Comparison of ENCODE assay signal across 8 cellular contexts in genomic region chr5:171418316-171418981, GRCh38. TPM values are rescaled to one million over a fixed set of nuclear protein-coding genes. Genes with fewer than 3 reads are reported as not detected.
DNase-seq lines count a peak whose midpoint lies in the region; ATAC-seq, FAIRE-seq and TF ChIP-seq lines count a peak whose summit lies in the region.

No MANE protein-coding gene starts in this region.

- H3K9me3 ChIP-seq in adrenal gland (replicated peaks in 1 of 3): no peaks in the 10 kb centered on the region
- H3K9me3 ChIP-seq in heart right ventricle: no peaks in the 10 kb centered on the region
- no peaks in the 10 kb centered on the region for H3K9me3 ChIP-seq in pancreas

- intact Hi-C loops in adrenal gland (cut with DNase I) (no loop called here), heart right ventricle (cut with DNase I) (loop anchor here (2.0 to 10.0 kb wide), 15 partner anchors 64 to 1026 kb away; no protein-coding TSS in a partner anchor), pancreas (cut with DNase I) (loop anchor here in 1 of 3 donors (5.0 kb wide), 1 partner anchor 489 kb away; no protein-coding TSS in a partner anchor)

- H3K36me3 ChIP-seq in adrenal gland (replicated peaks in 1 of 2) (no peaks in the 10 kb centered on the region), heart right ventricle (peaks cover 0 to 13% (median 0%) of the 10 kb centered on the region in 9 donors), pancreas (no peaks in the 10 kb centered on the region)

- TF ChIP-seq CTCF in adrenal gland (IDR thresholded peaks at IDR 0.05): peak; percentile 78 to 96 (median 90)
- TF ChIP-seq CTCF in heart right ventricle (IDR thresholded peaks at IDR 0.05): peak; percentile 84 to 98 (median 95)
- TF ChIP-seq CTCF in pancreas (IDR thresholded peaks at IDR 0.05): peak; percentile 83 to 94 (median 90)

- H3K27me3 ChIP-seq in adrenal gland: peaks cover 18% of the 10 kb centered on the region
- H3K27me3 ChIP-seq in heart right ventricle: peaks cover 0 to 35% (median 0%) of the 10 kb centered on the region in 7 donors
- no peaks in the 10 kb centered on the region for H3K27me3 ChIP-seq in pancreas

- peak; percentile 65 for ATAC-seq in GM21515 (IDR thresholded peaks at IDR 0.05; ENCODE audit: unreplicated experiment)
- peak; percentile 78 to 90 (median 86) for ATAC-seq in heart right ventricle
- ATAC-seq in pancreas: peak; percentile 85 to 95 (median 90)

- DNase-seq in DMS53 treated with DMSO at 0.1 percent for 48 hours (lab: John Stamatoyannopoulos, UW; ENCODE audit: unreplicated experiment) (peak; percentile 76), HuH-7 (ENCODE audit: low spot score) (peak; percentile 97), SK-N-DZ (ENCODE audit: low spot score) (peak; percentile 82), adrenal gland (peak; percentile 71 to 88 (median 80)), heart right ventricle (peak; percentile 85), pancreas (peak; percentile 69 to 94 (median 82)), NCI-H187 (lab: John Stamatoyannopoulos, UW) (no peak)

- TF ChIP-seq POLR2A in adrenal gland (IDR thresholded peaks at IDR 0.05): no peak

- H3K4me3 ChIP-seq in adrenal gland (peak overlapping the region in 1 of 4 donors; percentile 43), heart right ventricle (peak overlapping the region in 9 of 10 donors; percentile 42 to 66 (median 55)), pancreas (peak overlapping the region in 2 of 4 donors; percentile 35 to 49)

- H3K27ac ChIP-seq in adrenal gland (no peak overlapping the region), heart right ventricle (peak overlapping the region in 7 of 10 donors; percentile 7 to 90 (median 78)), pancreas (no peak overlapping the region)

- WGBS in adrenal gland, 4 donors: 13 to 35% (median 23%) methylated on average over 9 to 26 of the region's 26 CpGs
- WGBS in heart right ventricle, 2 donors: 12 to 13% methylated on average over 26 of the region's 26 CpGs
- 12 to 14% methylated on average over 25 to 26 of the region's 26 CpGs for WGBS in pancreas, 2 donors

- no peak for FAIRE-seq in pancreas (lab: Jason Lieb, UNC)

- H3K4me1 ChIP-seq in adrenal gland (replicated peaks in 1 of 2): peaks cover 18 to 28% of the 10 kb centered on the region in 2 donors
- H3K4me1 ChIP-seq in heart right ventricle: peaks cover 15 to 48% (median 31%) of the 10 kb centered on the region in 9 donors
- H3K4me1 ChIP-seq in pancreas: peaks cover 8 to 14% (median 10%) of the 10 kb centered on the region in 3 donors

RNA-seq across cellular contexts. Expression of gene FGF18, which starts 1.0 kb away (rescaled TPM):
- polyA plus RNA-seq in SK-N-DZ (2014; cell fraction: cytosol; rRNA removed): 0.13 and 0.42 TPM in 2 replicates
- 0.89 and 0.94 TPM in 2 replicates for polyA plus RNA-seq in SK-N-DZ (2014; cell fraction: nucleus; rRNA removed)
- total RNA-seq in adrenal gland: under 1 TPM; 0.14 to 0.61 (median 0.27) TPM
- polyA plus RNA-seq in adrenal gland: 1 to 10 TPM in 1 of 3 donors, under 1 TPM in 2; 0.18 to 1.5 (median 0.88) TPM
- 10 to 100 TPM in 8 of 10 donors, 1 to 10 TPM in 2; 2.5 to 39.2 (median 19.2) TPM for total RNA-seq in heart right ventricle
- polyA plus RNA-seq in heart right ventricle: 1 to 10 TPM; 1.7 to 4.1 TPM
- total RNA-seq in pancreas: under 1 TPM; 0.13 to 0.97 (median 0.31) TPM
- polyA plus RNA-seq in pancreas: under 1 TPM; 0.38 to 0.52 TPM

RNA-seq across cellular contexts. Expression of gene NPM1, which starts 30.8 kb away (rescaled TPM):
- polyA plus RNA-seq in SK-N-DZ (2014; cell fraction: cytosol; rRNA removed): 2,594 and 2,647 TPM in 2 replicates
- 1,411 and 1,693 TPM in 2 replicates for polyA plus RNA-seq in SK-N-DZ (2014; cell fraction: nucleus; rRNA removed)
- total RNA-seq in adrenal gland (100 to 1,000 TPM; 376 to 782 (median 641) TPM), heart right ventricle (100 to 1,000 TPM; 364 to 529 (median 465) TPM), pancreas (100 to 1,000 TPM; 412 to 942 (median 582) TPM)
- polyA plus RNA-seq in adrenal gland (1,000 to 10,000 TPM in 2 of 3 donors, 100 to 1,000 TPM in 1; 718 to 1,386 (median 1,014) TPM), heart right ventricle (1,000 to 10,000 TPM in 1 of 2 donors, 100 to 1,000 TPM in 1; 248 to 1,064 TPM), pancreas (100 to 1,000 TPM; 671 to 793 TPM)

Comparison
In these comparisons a context has a peak if more than half of its experiments do, and no peak if none do; other contexts are left out.
1. DNase-seq: peak in DMS53 treated with DMSO at 0.1 percent for 48 hours (single experiment), HuH-7 (single experiment), SK-N-DZ (single experiment), adrenal gland (7 of 7), heart right ventricle (2 of 2) and pancreas (6 of 6); none in NCI-H187 (0 of 2).
2. H3K27ac ChIP-seq: peak in heart right ventricle (7 of 10); none in adrenal gland (0 of 5) and pancreas (0 of 4).
3. intact Hi-C loops: an anchor here in heart right ventricle (2.0 to 10.0 kb wide); none called in adrenal gland.
4. Peak in every context shown above with its lines, with median percentiles within 50 percentile points of each other: ATAC-seq and CTCF ChIP-seq.